In genomic region chr6:7085911-7086310, GRCh38 we compare ENCODE assay signal across 8 cellular contexts. TPM values are rescaled to one million over a fixed set of nuclear protein-coding genes. Genes with fewer than 3 reads are reported as not detected.
DNase-seq lines count a peak whose midpoint lies in the region; ATAC-seq and TF ChIP-seq lines count a peak whose summit lies in the region.

No MANE protein-coding gene starts in this region.

- no peaks in the 10 kb centered on the region for H3K36me3 ChIP-seq in cardiac muscle cell
- no peaks in the 10 kb centered on the region for H3K36me3 ChIP-seq in vagina

- no peaks in the 10 kb centered on the region for H3K27me3 ChIP-seq in cardiac muscle cell
- no peaks in the 10 kb centered on the region for H3K27me3 ChIP-seq in vagina

- no peak overlapping the region for H3K27ac ChIP-seq in cardiac muscle cell
- no peak overlapping the region for H3K27ac ChIP-seq in vagina

- no peaks in the 10 kb centered on the region for H3K4me1 ChIP-seq in cardiac muscle cell (ENCODE audit: low read depth)
- H3K4me1 ChIP-seq in vagina, result peaks cover 16% of the 10 kb centered on the region

- ATAC-seq in GM21619 (IDR thresholded peaks at IDR 0.05; ENCODE audit: unreplicated experiment), result peak; percentile 36

- no peak overlapping the region for H3K4me3 ChIP-seq in GM12865 (ENCODE audit: low read depth, low read length)
- H3K4me3 ChIP-seq in cardiac muscle cell, result no peak overlapping the region
- no peak overlapping the region for H3K4me3 ChIP-seq in vagina

- H3K9me3 ChIP-seq in cardiac muscle cell (ENCODE audit: low read depth) (no peaks in the 10 kb centered on the region), vagina (no peaks in the 10 kb centered on the region)

- in situ Hi-C loops in ACHN (cut with HindIII; ENCODE audit: low pct_ligation_motif_present, low pct_unique_long_range_greater_than_20kb, low sequenced_read_pairs), result no loop called here

- TF ChIP-seq POLR2A in vagina (IDR thresholded peaks at IDR 0.05), result no peak

- intact Hi-C loops in vagina (cut with DNase I), result no loop called here

- TF ChIP-seq CTCF in GM12865 (IDR thresholded peaks at IDR 0.05; ENCODE audit: insufficient read depth, low read depth, low read length, missing control alignments) (no peak), cardiac muscle cell (IDR thresholded peaks at IDR 0.05; ENCODE audit: low read depth, low read length) (no peak), vagina (IDR thresholded peaks at IDR 0.05) (no peak)

- peak; percentile 60 for DNase-seq in GM12865 (ENCODE audit: low read depth)
- DNase-seq in NCI-H446 treated with DMSO at 0.1 percent for 48 hours (lab: John Stamatoyannopoulos, UW), result peak; percentile 8
- DNase-seq in cardiac muscle cell (ENCODE audit: low read depth in 1 of 2, low spot score in 1 of 2), result peak; percentile 8 to 82
- DNase-seq in vagina (ENCODE audit: extremely low spot score in 2 of 2), result no peak
- no peak for DNase-seq in NCI-H526 treated with DMSO at 0.1 percent for 48 hours (lab: John Stamatoyannopoulos, UW)
- DNase-seq in NCI-H226, result no peak
- no peak for DNase-seq in ACHN

RNA-seq across cellular contexts. Expression of gene RREB1, which starts 21.9 kb away (rescaled TPM):
- total RNA-seq in cardiac muscle cell, result 30.5 and 55.3 TPM in 2 replicates
- 15.4 and 22.1 TPM in 2 replicates for polyA plus RNA-seq in cardiac muscle cell
- 57.2 TPM for total RNA-seq in vagina

Comparison
In these comparisons a context has a peak if more than half of its experiments do, and no peak if none do; other contexts are left out.
1. DNase-seq: peak in GM12865 (single experiment), NCI-H446 treated with DMSO at 0.1 percent for 48 hours (single experiment) and cardiac muscle cell (2 of 2); none in vagina (0 of 2), NCI-H526 treated with DMSO at 0.1 percent for 48 hours (single experiment), NCI-H226 (single experiment) and ACHN (single experiment).